In the genomic region with DNA sequence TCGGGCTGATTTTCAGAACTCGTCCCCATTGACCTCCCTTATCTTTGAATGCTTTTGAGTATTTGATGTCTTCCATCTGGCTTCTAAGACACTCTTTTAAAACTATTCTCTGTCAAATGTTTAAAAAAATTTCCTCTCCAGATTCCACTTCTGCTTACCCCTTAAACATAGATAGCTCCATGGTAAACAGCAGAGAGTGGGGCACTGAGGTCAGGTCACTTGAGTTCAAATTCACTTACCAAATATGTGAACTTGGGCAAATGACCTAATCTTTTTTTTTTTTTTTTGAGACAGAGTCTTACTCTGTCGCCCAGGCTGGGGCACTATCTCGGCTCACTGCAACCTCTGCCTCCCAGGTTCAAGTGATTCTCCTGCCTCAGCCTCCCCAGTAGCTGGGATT, we compare ENCODE assay signal across 20 cellular contexts.
DNase-seq lines count a peak whose midpoint lies in the region; ATAC-seq and TF ChIP-seq lines count a peak whose summit lies in the region.
"Had no signal": no experiment of that assay in that cellular context is flagged by ENCODE, and none has a peak within 500 bp of the region (broad histone marks: within the 10 kb centered on the region; RNA-seq: fewer than 3 reads in every experiment).

No MANE protein-coding gene starts in this region.

- peaks cover 5 to 15% (median 9%) of the 10 kb centered on the region in 4 donors for H3K4me1 ChIP-seq in liver (ENCODE audit: control insufficient read depth in 4 of 4, insufficient read depth in 4 of 4, low read length in 3 of 4)
- H3K4me1 ChIP-seq in lung (ENCODE audit: control insufficient read depth in 2 of 2, insufficient read depth in 2 of 2, low read length in 2 of 2) = peaks cover 0 to 6% of the 10 kb centered on the region in 2 donors
- peaks cover 0 to 37% (median 19%) of the 10 kb centered on the region in 4 donors for H3K4me1 ChIP-seq in upper lobe of left lung
- H3K4me1 ChIP-seq in HAP-1 = no peaks in the 10 kb centered on the region
- H3K4me1 ChIP-seq in foreskin keratinocyte = no peaks in the 10 kb centered on the region

- H3K9ac ChIP-seq in liver (ENCODE audit: low read depth in 1 of 2, low read length in 2 of 2) = no peak overlapping the region
- H3K9ac ChIP-seq: GM23248 had no signal

- peak; percentile 8 to 13 for TF ChIP-seq RAD21 in liver (IDR thresholded peaks at IDR 0.05)

- H3K36me3 ChIP-seq in liver (ENCODE audit: control insufficient read depth in 4 of 4, insufficient read depth in 3 of 4, low read depth in 1 of 4, low read length in 3 of 4) (no peaks in the 10 kb centered on the region), lung (ENCODE audit: control insufficient read depth in 2 of 2, insufficient read depth in 2 of 2, low read length in 2 of 2) (no peaks in the 10 kb centered on the region), upper lobe of left lung (no peaks in the 10 kb centered on the region), HAP-1 (replicated peaks) (no peaks in the 10 kb centered on the region)

- H3K9me3 ChIP-seq in liver (ENCODE audit: control insufficient read depth in 4 of 4, low read length in 3 of 4) (no peaks in the 10 kb centered on the region), lung (ENCODE audit: control insufficient read depth in 2 of 2, insufficient read depth in 1 of 2, low read length in 1 of 2) (no peaks in the 10 kb centered on the region), upper lobe of left lung (no peaks in the 10 kb centered on the region), HAP-1 (no peaks in the 10 kb centered on the region)
- H3K9me3 ChIP-seq: A549 had no signal

- no peaks in the 10 kb centered on the region for H3K27me3 ChIP-seq in liver (ENCODE audit: control insufficient read depth in 4 of 4, insufficient read depth in 4 of 4, low read length in 3 of 4)
- no peaks in the 10 kb centered on the region for H3K27me3 ChIP-seq in lung (ENCODE audit: control insufficient read depth, insufficient read depth)
- H3K27me3 ChIP-seq in upper lobe of left lung = no peaks in the 10 kb centered on the region
- H3K27me3 ChIP-seq in HAP-1 (ENCODE audit: low read depth) = no peaks in the 10 kb centered on the region
- peaks cover 14% of the 10 kb centered on the region for H3K27me3 ChIP-seq in foreskin keratinocyte

- TF ChIP-seq CTCF in liver (IDR thresholded peaks at IDR 0.05; ENCODE audit: low read depth, low read length, missing input control) (no peak), lung (IDR thresholded peaks at IDR 0.05; ENCODE audit: control extremely low read depth, extremely low read depth) (no peak), upper lobe of left lung (IDR thresholded peaks at IDR 0.05) (no peak), foreskin keratinocyte (conservative IDR thresholded peaks at IDR 0.05) (no peak)

- peak; percentile 86 for ATAC-seq in left lobe of liver
- peak; percentile 20 for ATAC-seq in lung (ENCODE audit: insufficient read depth, low FRiP score)
- peak; percentile 43 to 66 for ATAC-seq in upper lobe of left lung (ENCODE audit: low FRiP score in 2 of 2)
- ATAC-seq in foreskin keratinocyte = no peak
- no peak for ATAC-seq in HG03159 (IDR thresholded peaks at IDR 0.05; ENCODE audit: unreplicated experiment)
- ATAC-seq: A549, HCT116 had no signal

- TF ChIP-seq POLR2A in upper lobe of left lung (IDR thresholded peaks at IDR 0.05) = no peak

- H3K4me3 ChIP-seq in liver (ENCODE audit: low read depth in 1 of 3, low read length in 3 of 3) = no peak overlapping the region
- H3K4me3 ChIP-seq in lung = no peak overlapping the region
- no peak overlapping the region for H3K4me3 ChIP-seq in upper lobe of left lung
- no peak overlapping the region for H3K4me3 ChIP-seq in HAP-1
- H3K4me3 ChIP-seq: A549, GM23248 had no signal

- in situ Hi-C loops in HAP-1 (cut with MboI; ENCODE audit: low sequenced_read_pairs) = no loop called here

- 28% methylated on average over 4 of the region's 4 CpGs for WGBS in liver
- 51 to 63% methylated on average over 4 of the region's 4 CpGs for WGBS in lung, 2 donors
- 31 to 38% methylated on average over 4 of the region's 4 CpGs for WGBS in upper lobe of left lung, 2 donors

- peak in 1 of 4 donors; percentile 53 for TF ChIP-seq EP300 in upper lobe of left lung (IDR thresholded peaks at IDR 0.05)

- H3K27ac ChIP-seq in liver (ENCODE audit: low read depth in 1 of 2, low read length in 2 of 2) (peak overlapping the region in 1 of 2 donors; percentile 53), lung (ENCODE audit: low read depth in 1 of 2, low read length in 1 of 2) (peak overlapping the region in 1 of 2 donors; percentile 52), upper lobe of left lung (peak overlapping the region in 2 of 4 donors; percentile 59 to 61), foreskin keratinocyte (no peak overlapping the region)
- H3K27ac ChIP-seq: A549, GM23248 had no signal

- no peak for DNase-seq in left lobe of liver (ENCODE audit: low spot score)
- DNase-seq in lung (ENCODE audit: low spot score) = no peak
- peak in 1 of 2 donors; percentile 44 for DNase-seq in upper lobe of left lung
- DNase-seq in HAP-1 (ENCODE audit: low spot score in 2 of 2) = no peak
- no peak for DNase-seq in NCI-H69 (lab: John Stamatoyannopoulos, UW)
- no peak for DNase-seq in foreskin keratinocyte
- DNase-seq: 8988T; C1 segment of cervical spinal cord; Calu3; CD4-positive, alpha-beta memory T cell; COR-L47; DMS53; DMS79 treated with DMSO at 0.1 percent for 48 hours; GF-D8; GM23248; H7 had no signal

TF ChIP-seq in liver, 16 proteins besides CTCF, POLR2A, EP300 and RAD21:
- TF ChIP-seq NR2F2 (IDR thresholded peaks at IDR 0.05) (peak; percentile 93), FOXA1 (IDR thresholded peaks at IDR 0.05) (no peak), SP1 (IDR thresholded peaks at IDR 0.05) (peak; percentile 32), RXRA (IDR thresholded peaks at IDR 0.05) (peak; percentile 89 to 92), HNF4A (conservative IDR thresholded peaks at IDR 0.05) (peak; percentile 48), JUND (IDR thresholded peaks at IDR 0.05) (peak; percentile 18 to 53)
- TF ChIP-seq, protein P1, sequence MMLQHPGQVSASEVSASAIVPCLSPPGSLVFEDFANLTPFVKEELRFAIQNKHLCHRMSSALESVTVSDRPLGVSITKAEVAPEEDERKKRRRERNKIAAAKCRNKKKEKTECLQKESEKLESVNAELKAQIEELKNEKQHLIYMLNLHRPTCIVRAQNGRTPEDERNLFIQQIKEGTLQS (IDR thresholded peaks at IDR 0.05) = no peak

Comparison
In these comparisons a context has a peak if more than half of its experiments do, and no peak if none do; other contexts are left out.
1. ATAC-seq: peak in left lobe of liver (single experiment), lung (single experiment) and upper lobe of left lung (2 of 2); none in foreskin keratinocyte (single experiment) and HG03159 (single experiment).